In the genomic region with DNA sequence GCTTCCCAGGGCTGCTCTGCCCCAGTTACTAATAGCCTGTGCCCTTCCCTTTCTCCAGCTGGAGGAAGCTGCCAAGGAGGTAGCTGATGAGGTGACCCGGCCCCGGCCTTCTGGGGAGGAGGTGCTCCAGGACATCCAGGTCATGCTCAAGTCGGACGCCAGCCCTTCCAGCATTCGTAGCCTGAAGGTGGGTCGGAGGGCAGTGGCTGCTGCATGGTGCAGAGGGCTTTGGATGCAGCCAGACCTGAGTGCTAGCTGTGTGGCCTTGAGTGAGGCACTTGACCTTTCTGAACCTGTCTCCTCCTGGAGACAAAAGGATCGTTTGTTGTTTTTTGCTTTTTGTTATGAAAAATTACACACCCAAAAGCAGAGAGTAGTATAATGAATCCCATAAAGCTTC, we compare ENCODE assay signal across 1 cellular context.
A peak's percentile ranks its signal among the peaks of the same experiment; 100 is the strongest.
TF ChIP-seq lines count a peak whose summit lies in the region.

No MANE protein-coding gene starts in this region.

TF ChIP-seq in K562, 482 proteins besides CTCF, POLR2A, EP300 and RAD21:
- 0 out of 2 replicates have a peak, but pooled peaks have one; percentile 18 for TF ChIP-seq POLR2G (IDR thresholded peaks at IDR 0.05; ENCODE audit: low read depth, low read length)
- TF ChIP-seq LARP7 (IDR thresholded peaks at IDR 0.05) = no peak
